9 cellular contexts compared by ENCODE assay signal in genomic region chr2:71801969-71802368, GRCh38.
DNase-seq lines count a peak whose midpoint lies in the region; ATAC-seq lines count a peak whose summit lies in the region.
"Had no signal": no experiment of that assay in that cellular context is flagged by ENCODE, and none has a peak within 500 bp of the region (broad histone marks: within the 10 kb centered on the region; RNA-seq: fewer than 3 reads in every experiment).

No MANE protein-coding gene starts in this region.

- DNase-seq in Right ventricle myocardium inferior (ENCODE audit: missing footprints) (peak; percentile 72), cardiac septum (ENCODE audit: low spot score) (no peak), SK-MEL-5 (ENCODE audit: low read depth, low spot score) (peak; percentile 74), globus pallidus (ENCODE audit: low spot score) (peak; percentile 45), pulmonary artery endothelial cell (ENCODE audit: low read depth, low spot score) (peak; percentile 13), NCI-H1048 (lab: John Stamatoyannopoulos, UW) (no peak), NCI-H2081 treated with DMSO at 0.1 percent for 48 hours (lab: John Stamatoyannopoulos, UW) (no peak)

- peak; percentile 82 for ATAC-seq in Right ventricle myocardium inferior
- ATAC-seq in GM18858 (IDR thresholded peaks at IDR 0.05; ENCODE audit: unreplicated experiment) = no peak
- ATAC-seq: activated T-cell treated with anti-CD3 and anti-CD28 coated beads, Interleukin-2, amount 50 U/mL, for 72 hours had no signal

- intact Hi-C loops in Right ventricle myocardium inferior (cut with DNase I) = loop anchor here (1.0 to 5.0 kb wide), 3 partner anchors 120 to 348 kb away; no protein-coding TSS in a partner anchor
- intact Hi-C loops in cardiac septum (cut with DNase I) = loop anchor here (2.0 to 10.0 kb wide), 5 partner anchors 120 to 945 kb away; no protein-coding TSS in a partner anchor

- in situ Hi-C loops in SK-MEL-5 (cut with HindIII; ENCODE audit: low pct_unique_long_range_greater_than_20kb, low sequenced_read_pairs) = no loop called here

Comparison
In these comparisons a context has a peak if more than half of its experiments do, and no peak if none do; other contexts are left out.
1. DNase-seq: peak in Right ventricle myocardium inferior (single experiment), SK-MEL-5 (single experiment), globus pallidus (single experiment) and pulmonary artery endothelial cell (single experiment); none in cardiac septum (single experiment), NCI-H1048 (single experiment) and NCI-H2081 treated with DMSO at 0.1 percent for 48 hours (single experiment).